In genomic region chr11:125626381-125626950, GRCh38 we compare ENCODE assay signal across 7 cellular contexts. TPM values are rescaled to one million over a fixed set of nuclear protein-coding genes. Genes with fewer than 3 reads are reported as not detected.
DNase-seq lines count a peak whose midpoint lies in the region; ATAC-seq and TF ChIP-seq lines count a peak whose summit lies in the region.

No MANE protein-coding gene starts in this region.

- CTCF ChIA-PET in activated B cell treated with CpG ODN at 0.5 μM for 24 hours (lab: Charles Lee) = interaction anchor here (1.2 kb wide), 1 partner anchor 261 kb away, joined by 3 read pairs; the partner anchor contains the start of gene HYLS1

- POLR2A ChIA-PET in activated B cell treated with CpG ODN at 0.5 μM for 24 hours (lab: Charles Lee) = interaction anchor here (0.9 to 3.0 kb wide), 4 partner anchors 18 to 642 kb away, joined by 3 to 49 read pairs (median 10); partner anchors contain the start of genes FOXRED1, HYLS1, SRPRA and STT3A

- no peaks in the 10 kb centered on the region for H3K27me3 ChIP-seq in HUES64 (ENCODE audit: insufficient read depth, low read length)

- H3K27ac Mint-ChIP-seq in activated B cell treated with CpG ODN at 0.5 μM for 24 hours = peak overlapping the region; percentile 98

- H3K9me3 Mint-ChIP-seq in activated B cell treated with CpG ODN at 0.5 μM for 24 hours = no peaks in the 10 kb centered on the region

- intact Hi-C loops in activated B cell treated with CpG ODN at 0.5 μM for 24 hours (cut with micrococcal nuclease) = loop anchor here (5.0 to 10.0 kb wide), 2 partner anchors 436 to 588 kb away; partner anchors contain the start of genes CDON, FAM118B and RPUSD4

- DNase-seq in activated B cell treated with CpG ODN at 0.5 μM for 24 hours (no peak), fibroblast of pulmonary artery (ENCODE audit: low read depth) (no peak), omental fat pad (ENCODE audit: low spot score) (no peak), SW480 (ENCODE audit: low spot score) (no peak)

- H3K36me3 Mint-ChIP-seq in activated B cell treated with CpG ODN at 0.5 μM for 24 hours (ENCODE audit: low read depth) = peaks cover 14% of the 10 kb centered on the region

- no peak for TF ChIP-seq CTCF in activated B cell treated with CpG ODN at 0.5 μM for 24 hours (IDR thresholded peaks at IDR 0.05)
- TF ChIP-seq CTCF in fibroblast of pulmonary artery (IDR thresholded peaks at IDR 0.05; ENCODE audit: low read length, missing control alignments) = peak; percentile 37
- no peak for TF ChIP-seq CTCF in omental fat pad (IDR thresholded peaks at IDR 0.05)

- peaks cover 11% of the 10 kb centered on the region; the same call in 1 of the 2 replicates for H3K4me1 ChIP-seq in HUES64 (ENCODE audit: insufficient read depth, low read length)

- no peaks in the 10 kb centered on the region for H3K9me3 ChIP-seq in HUES64 (ENCODE audit: insufficient read depth, low read depth, low read length)

- peak overlapping the region; percentile 98 for H3K27ac ChIP-seq in HUES64 (ENCODE audit: low read depth, low read length)

- peaks cover 20% of the 10 kb centered on the region for H3K4me1 Mint-ChIP-seq in activated B cell treated with CpG ODN at 0.5 μM for 24 hours

- H3K36me3 ChIP-seq in HUES64 (ENCODE audit: insufficient read depth, low read length) = peaks cover 61% of the 10 kb centered on the region

- no peaks in the 10 kb centered on the region for H3K27me3 Mint-ChIP-seq in activated B cell treated with CpG ODN at 0.5 μM for 24 hours

- H3K9ac ChIP-seq in HUES64 (ENCODE audit: low read depth, low read length) = peak overlapping the region; percentile 97

- peak overlapping the region; percentile 91 for H3K4me3 Mint-ChIP-seq in activated B cell treated with CpG ODN at 0.5 μM for 24 hours

- peak; percentile 36 for ATAC-seq in GM21390 (IDR thresholded peaks at IDR 0.05; ENCODE audit: unreplicated experiment)
- ATAC-seq in activated B cell treated with CpG ODN at 0.5 μM for 24 hours (ENCODE audit: low read depth) = peak; percentile 17
- peak; percentile 24 for ATAC-seq in omental fat pad (ENCODE audit: low FRiP score)

- under 1% methylated on average over 13 of the region's 13 CpGs for WGBS in HUES64

- peak overlapping the region; percentile 79 for H3K4me3 ChIP-seq in GM08714 (ENCODE audit: low read length)
- H3K4me3 ChIP-seq in HUES64 (ENCODE audit: low read length) = peak overlapping the region; percentile 69
- H3K4me3 ChIP-seq in fibroblast of pulmonary artery (replicated peaks; ENCODE audit: low read depth, low read length) = peak overlapping the region; percentile 82

RNA-seq across cellular contexts. Expression of gene CHEK1, which starts 1.5 kb away (rescaled TPM):
- polyA plus RNA-seq in HUES64 (2013, experiment 1 of 2) = 74.4 TPM
- polyA plus RNA-seq in HUES64 (2013, experiment 2 of 2) = 76.5 TPM
- total RNA-seq in activated B cell treated with CpG ODN at 0.5 μM for 24 hours (9.6 and 10.5 TPM in 2 replicates), omental fat pad (1 to 10 TPM; 1.2 to 5.4 (median 3.0) TPM)

RNA-seq across cellular contexts. Expression of gene STT3A, which starts 33.8 kb away (rescaled TPM):
- 119 TPM for polyA plus RNA-seq in HUES64 (2013, experiment 1 of 2)
- polyA plus RNA-seq in HUES64 (2013, experiment 2 of 2) = 120 TPM
- total RNA-seq in activated B cell treated with CpG ODN at 0.5 μM for 24 hours = 79.4 and 86.5 TPM in 2 replicates
- total RNA-seq in omental fat pad = 100 to 1,000 TPM in 1 of 4 donors, 10 to 100 TPM in 3; 66.8 to 135 (median 83.6) TPM

RNA-seq across cellular contexts. Expression of gene ACRV1, which starts 54.2 kb away (rescaled TPM):
- not detected for polyA plus RNA-seq in HUES64 (2013, experiment 1 of 2)
- polyA plus RNA-seq in HUES64 (2013, experiment 2 of 2) = not detected
- not detected in 2 replicates for total RNA-seq in activated B cell treated with CpG ODN at 0.5 μM for 24 hours
- not detected for total RNA-seq in omental fat pad

RNA-seq across cellular contexts. Expression of gene EI24, which starts 57.2 kb away (rescaled TPM):
- 125 TPM for polyA plus RNA-seq in HUES64 (2013, experiment 1 of 2)
- 125 TPM for polyA plus RNA-seq in HUES64 (2013, experiment 2 of 2)
- total RNA-seq in activated B cell treated with CpG ODN at 0.5 μM for 24 hours (34.3 and 34.5 TPM in 2 replicates), omental fat pad (100 to 1,000 TPM in 1 of 4 donors, 10 to 100 TPM in 3; 68.6 to 116 (median 85.5) TPM)
